1 cellular context compared by ENCODE assay signal in the genomic region with DNA sequence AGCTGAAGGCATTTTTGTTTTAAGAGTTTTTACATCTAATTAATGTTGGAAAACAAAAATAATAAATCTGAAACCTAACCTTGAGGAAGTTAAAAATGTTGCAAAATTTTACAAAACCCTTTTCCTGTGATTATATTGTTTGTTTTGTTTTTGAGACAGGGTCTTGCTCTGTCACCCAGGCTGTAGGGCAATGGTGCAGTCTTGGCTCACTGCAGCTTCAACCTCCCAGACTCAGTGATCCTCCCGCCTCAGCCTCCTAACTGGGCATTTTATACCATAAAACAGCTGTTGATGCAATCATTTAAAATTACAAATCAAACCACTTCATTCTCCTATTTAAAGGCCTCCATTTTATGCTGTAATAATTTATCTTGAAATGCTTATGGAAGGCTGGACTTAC.
TF ChIP-seq lines count a peak whose summit lies in the region.

No MANE protein-coding gene starts in this region.

TF ChIP-seq in K562, 482 proteins besides CTCF, POLR2A, EP300 and RAD21:
- TF ChIP-seq CEBPG (CRISPR knock-in tag; IDR thresholded peaks at IDR 0.05), result no peak
- TF ChIP-seq CEBPG (tag; conservative IDR thresholded peaks at IDR 0.05 in 1 of 2, IDR thresholded peaks at IDR 0.05 in 1 of 2), result no peak
- TF ChIP-seq CBX1 (IDR thresholded peaks at IDR 0.05; ENCODE audit: low read depth), result no peak
- TF ChIP-seq, protein P1, sequence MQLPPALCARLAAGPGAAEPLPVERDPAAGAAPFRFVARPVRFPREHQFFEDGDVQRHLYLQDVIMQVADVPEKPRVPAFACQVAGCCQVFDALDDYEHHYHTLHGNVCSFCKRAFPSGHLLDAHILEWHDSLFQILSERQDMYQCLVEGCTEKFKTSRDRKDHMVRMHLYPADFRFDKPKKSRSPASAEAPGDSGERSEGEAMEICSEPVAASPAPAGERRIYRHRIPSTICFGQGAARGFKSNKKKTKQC (CRISPR knock-in tag; IDR thresholded peaks at IDR 0.05), result no peak
- TF ChIP-seq HNRNPL (IDR thresholded peaks at IDR 0.05; ENCODE audit: low read depth, low read length), result no peak
- TF ChIP-seq, protein P2, sequence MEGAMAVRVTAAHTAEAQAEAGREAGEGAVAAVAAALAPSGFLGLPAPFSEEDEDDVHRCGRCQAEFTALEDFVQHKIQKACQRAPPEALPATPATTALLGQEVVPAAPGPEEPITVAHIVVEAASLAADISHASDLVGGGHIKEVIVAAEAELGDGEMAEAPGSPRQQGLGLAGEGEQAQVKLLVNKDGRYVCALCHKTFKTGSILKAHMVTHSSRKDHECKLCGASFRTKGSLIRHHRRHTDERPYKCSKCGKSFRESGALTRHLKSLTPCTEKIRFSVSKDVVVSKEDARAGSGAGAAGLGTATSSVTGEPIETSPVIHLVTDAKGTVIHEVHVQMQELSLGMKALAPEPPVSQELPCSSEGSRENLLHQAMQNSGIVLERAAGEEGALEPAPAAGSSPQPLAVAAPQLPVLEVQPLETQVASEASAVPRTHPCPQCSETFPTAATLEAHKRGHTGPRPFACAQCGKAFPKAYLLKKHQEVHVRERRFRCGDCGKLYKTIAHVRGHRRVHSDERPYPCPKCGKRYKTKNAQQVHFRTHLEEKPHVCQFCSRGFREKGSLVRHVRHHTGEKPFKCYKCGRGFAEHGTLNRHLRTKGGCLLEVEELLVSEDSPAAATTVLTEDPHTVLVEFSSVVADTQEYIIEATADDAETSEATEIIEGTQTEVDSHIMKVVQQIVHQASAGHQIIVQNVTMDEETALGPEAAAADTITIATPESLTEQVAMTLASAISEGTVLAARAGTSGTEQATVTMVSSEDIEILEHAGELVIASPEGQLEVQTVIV (CRISPR knock-in tag; IDR thresholded peaks at IDR 0.05; ENCODE audit: borderline replicate concordance), result no peak
- no peak for TF ChIP-seq THRB (CRISPR knock-in tag; conservative IDR thresholded peaks at IDR 0.05)
- TF ChIP-seq RBM25 (IDR thresholded peaks at IDR 0.05; ENCODE audit: low read depth, low read length, severe bottlenecking), result no peak
- TF ChIP-seq, protein P3, sequence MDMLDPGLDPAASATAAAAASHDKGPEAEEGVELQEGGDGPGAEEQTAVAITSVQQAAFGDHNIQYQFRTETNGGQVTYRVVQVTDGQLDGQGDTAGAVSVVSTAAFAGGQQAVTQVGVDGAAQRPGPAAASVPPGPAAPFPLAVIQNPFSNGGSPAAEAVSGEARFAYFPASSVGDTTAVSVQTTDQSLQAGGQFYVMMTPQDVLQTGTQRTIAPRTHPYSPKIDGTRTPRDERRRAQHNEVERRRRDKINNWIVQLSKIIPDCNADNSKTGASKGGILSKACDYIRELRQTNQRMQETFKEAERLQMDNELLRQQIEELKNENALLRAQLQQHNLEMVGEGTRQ (CRISPR knock-in tag; IDR thresholded peaks at IDR 0.05), result no peak
- no peak for TF ChIP-seq ZNF121 (CRISPR knock-in tag; conservative IDR thresholded peaks at IDR 0.05)
- no peak for TF ChIP-seq ZNF274 (IDR thresholded peaks at IDR 0.05; ENCODE audit: borderline replicate concordance, low read depth, low read length)
- TF ChIP-seq, protein P4, sequence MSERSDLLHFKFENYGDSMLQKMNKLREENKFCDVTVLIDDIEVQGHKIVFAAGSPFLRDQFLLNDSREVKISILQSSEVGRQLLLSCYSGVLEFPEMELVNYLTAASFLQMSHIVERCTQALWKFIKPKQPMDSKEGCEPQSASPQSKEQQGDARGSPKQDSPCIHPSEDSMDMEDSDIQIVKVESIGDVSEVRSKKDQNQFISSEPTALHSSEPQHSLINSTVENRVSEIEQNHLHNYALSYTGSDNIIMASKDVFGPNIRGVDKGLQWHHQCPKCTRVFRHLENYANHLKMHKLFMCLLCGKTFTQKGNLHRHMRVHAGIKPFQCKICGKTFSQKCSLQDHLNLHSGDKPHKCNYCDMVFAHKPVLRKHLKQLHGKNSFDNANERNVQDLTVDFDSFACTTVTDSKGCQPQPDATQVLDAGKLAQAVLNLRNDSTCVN (CRISPR knock-in tag; IDR thresholded peaks at IDR 0.05), result no peak
- TF ChIP-seq, protein P5, sequence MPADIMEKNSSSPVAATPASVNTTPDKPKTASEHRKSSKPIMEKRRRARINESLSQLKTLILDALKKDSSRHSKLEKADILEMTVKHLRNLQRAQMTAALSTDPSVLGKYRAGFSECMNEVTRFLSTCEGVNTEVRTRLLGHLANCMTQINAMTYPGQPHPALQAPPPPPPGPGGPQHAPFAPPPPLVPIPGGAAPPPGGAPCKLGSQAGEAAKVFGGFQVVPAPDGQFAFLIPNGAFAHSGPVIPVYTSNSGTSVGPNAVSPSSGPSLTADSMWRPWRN (IDR thresholded peaks at IDR 0.05; ENCODE audit: low read depth), result no peak
- no peak for TF ChIP-seq ZNF431 (CRISPR knock-in tag; IDR thresholded peaks at IDR 0.05)
- TF ChIP-seq, protein P6, sequence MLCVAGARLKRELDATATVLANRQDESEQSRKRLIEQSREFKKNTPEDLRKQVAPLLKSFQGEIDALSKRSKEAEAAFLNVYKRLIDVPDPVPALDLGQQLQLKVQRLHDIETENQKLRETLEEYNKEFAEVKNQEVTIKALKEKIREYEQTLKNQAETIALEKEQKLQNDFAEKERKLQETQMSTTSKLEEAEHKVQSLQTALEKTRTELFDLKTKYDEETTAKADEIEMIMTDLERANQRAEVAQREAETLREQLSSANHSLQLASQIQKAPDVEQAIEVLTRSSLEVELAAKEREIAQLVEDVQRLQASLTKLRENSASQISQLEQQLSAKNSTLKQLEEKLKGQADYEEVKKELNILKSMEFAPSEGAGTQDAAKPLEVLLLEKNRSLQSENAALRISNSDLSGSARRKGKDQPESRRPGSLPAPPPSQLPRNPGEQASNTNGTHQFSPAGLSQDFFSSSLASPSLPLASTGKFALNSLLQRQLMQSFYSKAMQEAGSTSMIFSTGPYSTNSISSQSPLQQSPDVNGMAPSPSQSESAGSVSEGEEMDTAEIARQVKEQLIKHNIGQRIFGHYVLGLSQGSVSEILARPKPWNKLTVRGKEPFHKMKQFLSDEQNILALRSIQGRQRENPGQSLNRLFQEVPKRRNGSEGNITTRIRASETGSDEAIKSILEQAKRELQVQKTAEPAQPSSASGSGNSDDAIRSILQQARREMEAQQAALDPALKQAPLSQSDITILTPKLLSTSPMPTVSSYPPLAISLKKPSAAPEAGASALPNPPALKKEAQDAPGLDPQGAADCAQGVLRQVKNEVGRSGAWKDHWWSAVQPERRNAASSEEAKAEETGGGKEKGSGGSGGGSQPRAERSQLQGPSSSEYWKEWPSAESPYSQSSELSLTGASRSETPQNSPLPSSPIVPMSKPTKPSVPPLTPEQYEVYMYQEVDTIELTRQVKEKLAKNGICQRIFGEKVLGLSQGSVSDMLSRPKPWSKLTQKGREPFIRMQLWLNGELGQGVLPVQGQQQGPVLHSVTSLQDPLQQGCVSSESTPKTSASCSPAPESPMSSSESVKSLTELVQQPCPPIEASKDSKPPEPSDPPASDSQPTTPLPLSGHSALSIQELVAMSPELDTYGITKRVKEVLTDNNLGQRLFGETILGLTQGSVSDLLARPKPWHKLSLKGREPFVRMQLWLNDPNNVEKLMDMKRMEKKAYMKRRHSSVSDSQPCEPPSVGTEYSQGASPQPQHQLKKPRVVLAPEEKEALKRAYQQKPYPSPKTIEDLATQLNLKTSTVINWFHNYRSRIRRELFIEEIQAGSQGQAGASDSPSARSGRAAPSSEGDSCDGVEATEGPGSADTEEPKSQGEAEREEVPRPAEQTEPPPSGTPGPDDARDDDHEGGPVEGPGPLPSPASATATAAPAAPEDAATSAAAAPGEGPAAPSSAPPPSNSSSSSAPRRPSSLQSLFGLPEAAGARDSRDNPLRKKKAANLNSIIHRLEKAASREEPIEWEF (CRISPR knock-in tag; IDR thresholded peaks at IDR 0.05), result no peak
